Comparison of ENCODE assay signal across 1 cellular context in the genomic region with DNA sequence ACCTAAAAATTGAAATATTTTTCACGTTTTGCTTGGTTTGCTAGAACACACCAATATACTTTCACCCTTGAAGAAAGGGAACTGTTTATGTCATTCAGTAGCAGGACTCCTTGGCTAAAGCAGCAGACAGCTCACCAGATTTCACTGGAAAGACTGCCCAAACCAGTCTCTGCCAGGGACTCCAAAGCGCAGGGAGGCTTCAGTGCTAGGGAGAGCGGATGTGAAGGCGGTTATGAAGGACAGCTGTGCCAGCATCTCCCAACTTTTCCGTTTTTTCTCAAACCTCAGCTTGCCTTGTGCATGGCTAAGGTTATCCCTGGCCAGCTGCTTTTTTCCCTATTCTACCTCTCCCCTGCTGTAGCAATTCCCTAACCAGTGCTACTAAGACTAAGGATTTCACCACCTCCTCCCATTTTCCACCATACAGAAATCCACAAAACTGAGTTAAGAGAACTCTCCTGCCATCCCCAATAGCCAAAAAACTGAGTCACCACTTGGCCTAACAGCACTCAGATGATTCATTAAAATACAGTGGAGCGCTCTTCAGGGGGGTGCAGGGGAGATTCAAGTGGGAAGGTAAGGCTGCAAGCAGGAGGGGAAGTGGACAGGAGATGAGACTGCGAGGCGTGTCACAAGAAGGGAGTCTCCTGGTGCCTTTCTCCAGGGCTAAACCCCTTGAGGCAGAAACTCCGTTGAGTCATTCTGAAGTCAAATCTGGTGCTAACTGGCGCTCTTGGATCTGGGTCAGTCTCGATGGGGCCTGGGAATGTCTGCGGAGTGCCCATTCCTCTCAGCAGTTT.
A peak's percentile ranks its signal among the peaks of the same experiment; 100 is the strongest.
TF ChIP-seq lines count a peak whose summit lies in the region.

No MANE protein-coding gene starts in this region.

TF ChIP-seq in SK-N-SH, 30 proteins besides CTCF, POLR2A, EP300 and RAD21 (continued from another document):
- TF ChIP-seq, protein P1, sequence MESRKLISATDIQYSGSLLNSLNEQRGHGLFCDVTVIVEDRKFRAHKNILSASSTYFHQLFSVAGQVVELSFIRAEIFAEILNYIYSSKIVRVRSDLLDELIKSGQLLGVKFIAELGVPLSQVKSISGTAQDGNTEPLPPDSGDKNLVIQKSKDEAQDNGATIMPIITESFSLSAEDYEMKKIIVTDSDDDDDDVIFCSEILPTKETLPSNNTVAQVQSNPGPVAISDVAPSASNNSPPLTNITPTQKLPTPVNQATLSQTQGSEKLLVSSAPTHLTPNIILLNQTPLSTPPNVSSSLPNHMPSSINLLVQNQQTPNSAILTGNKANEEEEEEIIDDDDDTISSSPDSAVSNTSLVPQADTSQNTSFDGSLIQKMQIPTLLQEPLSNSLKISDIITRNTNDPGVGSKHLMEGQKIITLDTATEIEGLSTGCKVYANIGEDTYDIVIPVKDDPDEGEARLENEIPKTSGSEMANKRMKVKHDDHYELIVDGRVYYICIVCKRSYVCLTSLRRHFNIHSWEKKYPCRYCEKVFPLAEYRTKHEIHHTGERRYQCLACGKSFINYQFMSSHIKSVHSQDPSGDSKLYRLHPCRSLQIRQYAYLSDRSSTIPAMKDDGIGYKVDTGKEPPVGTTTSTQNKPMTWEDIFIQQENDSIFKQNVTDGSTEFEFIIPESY (IDR thresholded peaks at IDR 0.05; ENCODE audit: borderline replicate concordance, low read depth): 0 out of 2 replicates have a peak, but pooled peaks have one; percentile 58
- TF ChIP-seq RCOR1 (IDR thresholded peaks at IDR 0.05; ENCODE audit: low read length): no peak
- peak; percentile 63; the same call in 1 of the 2 replicates for TF ChIP-seq POLR2AphosphoS5 (IDR thresholded peaks at IDR 0.05; ENCODE audit: low read depth, low read length)
- TF ChIP-seq SIN3A (IDR thresholded peaks at IDR 0.05; ENCODE audit: borderline replicate concordance, low read depth, low read length): no peak
- TF ChIP-seq FOXJ3 (CRISPR knock-in tag; IDR thresholded peaks at IDR 0.05): no peak
- TF ChIP-seq RFX5 (IDR thresholded peaks at IDR 0.05; ENCODE audit: low read length): no peak
- no peak for TF ChIP-seq EZH2phosphoT487 (IDR thresholded peaks at IDR 0.05; ENCODE audit: borderline replicate concordance, low read depth)
- peak; percentile 90 for TF ChIP-seq TCF12 (IDR thresholded peaks at IDR 0.05)
- TF ChIP-seq FOXM1 (IDR thresholded peaks at IDR 0.05; ENCODE audit: low read depth): peak; percentile 54; the same call in 1 of the 2 replicates
- TF ChIP-seq NRF1 (IDR thresholded peaks at IDR 0.05; ENCODE audit: low read depth, low read length): no peak
- peak; percentile 67; the same call in 1 of the 2 replicates for TF ChIP-seq MEF2A (IDR thresholded peaks at IDR 0.05; ENCODE audit: borderline replicate concordance, low read depth)
- no peak for TF ChIP-seq USF2 (IDR thresholded peaks at IDR 0.05; ENCODE audit: borderline replicate concordance, low read depth, low read length)
- no peak for TF ChIP-seq CHD2 (IDR thresholded peaks at IDR 0.05; ENCODE audit: low read length, partially characterized antibody)
- TF ChIP-seq NFIC (IDR thresholded peaks at IDR 0.05; ENCODE audit: borderline replicate concordance): peak; percentile 96
- peak; percentile 59; the same call in 1 of the 2 replicates for TF ChIP-seq TEAD4 (IDR thresholded peaks at IDR 0.05; ENCODE audit: borderline replicate concordance, insufficient read depth)
- peak; percentile 99 for TF ChIP-seq FOSL2 (IDR thresholded peaks at IDR 0.05; ENCODE audit: borderline replicate concordance, low read depth)
